In the genomic region with DNA sequence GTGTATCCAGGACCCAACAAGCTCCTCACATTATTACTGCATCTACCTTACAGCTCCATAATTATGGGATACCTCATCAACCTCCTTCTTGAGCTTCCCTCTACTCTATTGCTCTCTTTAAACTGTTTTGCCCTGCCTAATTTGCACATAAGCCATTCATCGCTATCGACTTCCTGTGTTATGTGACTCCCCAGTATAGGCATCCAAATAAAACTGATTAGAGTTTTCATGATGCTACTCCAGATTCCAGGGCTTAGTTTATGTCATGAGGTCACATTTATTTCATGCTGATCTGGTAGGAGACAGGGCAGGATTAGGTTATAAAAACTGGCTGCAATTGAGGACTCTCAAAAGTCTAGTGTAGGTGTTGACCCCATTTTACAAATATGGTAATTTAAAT, we compare ENCODE assay signal across 16 cellular contexts.
DNase-seq lines count a peak whose midpoint lies in the region; ATAC-seq, FAIRE-seq and TF ChIP-seq lines count a peak whose summit lies in the region.
"Had no signal": no experiment of that assay in that cellular context is flagged by ENCODE, and none has a peak within 500 bp of the region (broad histone marks: within the 10 kb centered on the region; RNA-seq: fewer than 3 reads in every experiment).

No MANE protein-coding gene starts in this region.

- H3K4me2 ChIP-seq in PC-3 (ENCODE audit: low read length) (no peak overlapping the region), H1 (ENCODE audit: insufficient read depth in 1 of 2, low read depth in 2 of 2, low read length in 2 of 2) (no peak overlapping the region)
- H3K4me2 ChIP-seq: A549 had no signal

- WGBS in H1 (ENCODE audit: extremely low coverage in 1 of 2, insufficient coverage in 1 of 2, insufficient read length in 1 of 2, insufficient replicate concordance in 2 of 2, low coverage in 1 of 2, low lambda C conversion rate in 2 of 2, missing lambda C conversion rate in 1 of 2), 2 experiments: 97% methylated on average over 2 of the region's 2 CpGs; no CpG with 5 or more reads in 1 of the 2 experiments

- BruUV-seq in PC-3 (replicated peaks; lab: Mats Ljungman, UMichigan): no TSS peak

- CTCF ChIA-PET in PC-3 (lab: Charles Lee): no interaction called here
- CTCF ChIA-PET in H1 (lab: Charles Lee; ENCODE audit: partially characterized antibody): interaction anchor here (0.6 kb wide), 1 partner anchor 921 kb away, joined by 3 read pairs; no protein-coding TSS in a partner anchor

- H3K4me3 ChIP-seq in PC-3 (ENCODE audit: low read length) (no peak overlapping the region), H1 (ENCODE audit: extremely low read depth in 1 of 4, insufficient read depth in 2 of 4, low read depth in 3 of 4, low read length in 4 of 4) (no peak overlapping the region)
- H3K4me3 ChIP-seq: A549, GM23248, K562 had no signal

- H3K18ac ChIP-seq in H1 (ENCODE audit: extremely low read depth, low read length): no peak overlapping the region

- H2BK120ac ChIP-seq in H1 (replicated peaks; ENCODE audit: low read depth, low read length): no peak overlapping the region

- POLR2A ChIA-PET in PC-3 (lab: Charles Lee; ENCODE audit: unreplicated experiment): no interaction called here
- POLR2A ChIA-PET in H1 (lab: Charles Lee; ENCODE audit: partially characterized antibody): no interaction called here

- no peak overlapping the region for H2BK15ac ChIP-seq in H1 (ENCODE audit: low read length)

- no peak overlapping the region for H4K8ac ChIP-seq in H1 (ENCODE audit: extremely low read depth, insufficient read depth, low read length)

- no peak overlapping the region for H3K14ac ChIP-seq in H1 (ENCODE audit: insufficient read length)

- H3K9me2 ChIP-seq in PC-3 (replicated peaks; ENCODE audit: low read length): no peaks in the 10 kb centered on the region

- H3K4me1 ChIP-seq in PC-3 (ENCODE audit: insufficient read depth, low read length) (peaks cover 5% of the 10 kb centered on the region; the same call in 1 of the 2 replicates), H1 (replicated peaks in 1 of 4; ENCODE audit: control insufficient read depth in 3 of 4, insufficient read depth in 4 of 4, low read length in 3 of 4) (no peaks in the 10 kb centered on the region)
- H3K4me1 ChIP-seq: BE2C had no signal

- H3K56ac ChIP-seq in H1 (replicated peaks; ENCODE audit: insufficient read length, low read depth, low read length): no peak overlapping the region

- H3K4ac ChIP-seq in H1 (replicated peaks; ENCODE audit: insufficient read length, low read depth, low read length): no peak overlapping the region

- H4K20me1 ChIP-seq in PC-3 (ENCODE audit: low read length) (no peaks in the 10 kb centered on the region), H1 (replicated peaks in 1 of 2; ENCODE audit: control insufficient read depth in 1 of 2, insufficient read depth in 2 of 2, low read length in 2 of 2) (no peaks in the 10 kb centered on the region)

- no peak overlapping the region for H3K9ac ChIP-seq in PC-3 (ENCODE audit: low read length)
- no peak overlapping the region for H3K9ac ChIP-seq in H1 (replicated peaks in 1 of 4; ENCODE audit: extremely low read depth in 1 of 4, low read depth in 3 of 4, low read length in 3 of 4)
- H3K9ac ChIP-seq: GM23248 had no signal

- intact Hi-C loops in PC-3 (cut with micrococcal nuclease): no loop called here

- no peaks in the 10 kb centered on the region for H3K79me2 ChIP-seq in PC-3 (ENCODE audit: low read length)
- H3K79me2 ChIP-seq in H1 (ENCODE audit: control insufficient read depth in 1 of 2, insufficient read depth in 2 of 2, low read length in 2 of 2): no peaks in the 10 kb centered on the region

- no peak overlapping the region for H2AK5ac ChIP-seq in H1 (ENCODE audit: low read depth, low read length)

- H4K5ac ChIP-seq in H1 (ENCODE audit: insufficient read length, low read depth, low read length): no peak overlapping the region

- no peak for TF ChIP-seq EP300 in H1 (IDR thresholded peaks at IDR 0.05; ENCODE audit: borderline replicate concordance in 1 of 2, low read depth in 2 of 2, low read length in 2 of 2)

- TF ChIP-seq POLR2A in H1 (IDR thresholded peaks at IDR 0.05; ENCODE audit: control extremely low read depth in 1 of 2, low read depth in 2 of 2, low read length in 2 of 2): no peak

- FAIRE-seq in H1 (lab: Jason Lieb, UNC): no peak
- FAIRE-seq: A549, K562 had no signal

- TF ChIP-seq CTCF in PC-3 (conservative IDR thresholded peaks at IDR 0.05; ENCODE audit: low read depth, low read length): no peak
- no peak for TF ChIP-seq CTCF in H1 (IDR thresholded peaks at IDR 0.05; ENCODE audit: control extremely low read depth in 1 of 3, insufficient read depth in 1 of 3, low read depth in 1 of 3, low read length in 3 of 3)

- no peak overlapping the region for H3K27ac ChIP-seq in PC-3 (ENCODE audit: low read length)
- no peak overlapping the region for H3K27ac ChIP-seq in H1 (ENCODE audit: low read depth, low read length)
- H3K27ac ChIP-seq: A549, C4-2B, GM23248 had no signal

- H4K91ac ChIP-seq in H1 (replicated peaks; ENCODE audit: insufficient read length, low read length): no peak overlapping the region

- H2BK5ac ChIP-seq in H1 (ENCODE audit: low read depth, low read length): no peak overlapping the region

- no peak overlapping the region for H2AFZ ChIP-seq in PC-3 (ENCODE audit: low read length)
- 0 out of 2 replicates have a peak overlapping the region, but pooled peaks have one; percentile 5 for H2AFZ ChIP-seq in H1 (ENCODE audit: low read length)
- H2AFZ ChIP-seq: GM23248 had no signal

- no peak overlapping the region for H2BK20ac ChIP-seq in H1 (ENCODE audit: low read length)

- H3K9me3 ChIP-seq in PC-3 (ENCODE audit: low read length): no peaks in the 10 kb centered on the region
- H3K9me3 ChIP-seq in H1 (ENCODE audit: insufficient read depth in 2 of 2, low read depth in 1 of 2, low read length in 1 of 2): no peaks in the 10 kb centered on the region
- H3K9me3 ChIP-seq: A549, BE2C had no signal

- no peaks in the 10 kb centered on the region for H3K23me2 ChIP-seq in H1 (ENCODE audit: low read depth, low read length)

- ATAC-seq in PC-3 (peak; percentile 37; the same call in 1 of the 2 replicates), GM21526 (IDR thresholded peaks at IDR 0.05; ENCODE audit: low FRiP score, unreplicated experiment) (no peak)
- ATAC-seq: A549, K562 had no signal

- H3K23ac ChIP-seq in H1 (ENCODE audit: insufficient read length): no peak overlapping the region

- no peaks in the 10 kb centered on the region for H3K27me3 ChIP-seq in PC-3 (ENCODE audit: low read length)
- H3K27me3 ChIP-seq in H1 (replicated peaks in 1 of 4; ENCODE audit: control insufficient read depth in 3 of 4, extremely low read depth in 1 of 4, insufficient read depth in 3 of 4, low read length in 3 of 4): no peaks in the 10 kb centered on the region
- H3K27me3 ChIP-seq: BE2C had no signal

- no peaks in the 10 kb centered on the region for H3F3A ChIP-seq in PC-3 (ENCODE audit: low read length, unreplicated experiment)

- no peaks in the 10 kb centered on the region for H3K36me3 ChIP-seq in PC-3 (ENCODE audit: low read depth, low read length)
- no peaks in the 10 kb centered on the region for H3K36me3 ChIP-seq in H1 (ENCODE audit: control insufficient read depth in 2 of 4, insufficient read depth in 4 of 4, low read length in 3 of 4)
- H3K36me3 ChIP-seq: BE2C had no signal

- peak; percentile 7 for DNase-seq in HS-27A (ENCODE audit: low read depth)
- no peak for DNase-seq in PC-3
- no peak for DNase-seq in H1 (ENCODE audit: low read depth in 1 of 2, low spot score in 2 of 2)
- DNase-seq in HPDE6-E6E7 (ENCODE audit: extremely low spot score): no peak
- no peak for DNase-seq in GF-D8 (lab: John Stamatoyannopoulos, UW)
- DNase-seq in NCI-H446 treated with DMSO at 0.1 percent for 48 hours (lab: John Stamatoyannopoulos, UW): no peak
- DNase-seq: BE2C; CD4-positive, alpha-beta memory T cell; DMS79; GDM1; GM23248; H7 had no signal

- H3K79me1 ChIP-seq in H1 (ENCODE audit: low read depth, low read length): no peaks in the 10 kb centered on the region

- no peak overlapping the region for H2BK12ac ChIP-seq in H1 (ENCODE audit: low read depth, low read length)

- no peak for TF ChIP-seq RAD21 in H1 (IDR thresholded peaks at IDR 0.05 in 1 of 2, conservative IDR thresholded peaks at IDR 0.05 in 1 of 2; ENCODE audit: low read depth in 2 of 2, low read length in 2 of 2)

TF ChIP-seq in H1, 55 proteins besides CTCF, POLR2A, EP300 and RAD21:
- TF ChIP-seq TAF7 (optimal IDR thresholded peaks at IDR 0.05; ENCODE audit: borderline replicate concordance, low read depth, low read length) (no peak), BCL11A (IDR thresholded peaks at IDR 0.05; ENCODE audit: low read depth in 2 of 2, low read length in 2 of 2) (no peak), YY1 (IDR thresholded peaks at IDR 0.05; ENCODE audit: low read depth, low read length) (no peak), EZH2 (IDR thresholded peaks at IDR 0.05; ENCODE audit: low read depth, low read length, severe bottlenecking) (no peak), ASH2L (IDR thresholded peaks at IDR 0.05; ENCODE audit: low read length) (no peak), SIN3A (conservative IDR thresholded peaks at IDR 0.05 in 1 of 2, IDR thresholded peaks at IDR 0.05 in 1 of 2; ENCODE audit: low read depth in 1 of 2, low read length in 2 of 2) (no peak), RXRA (IDR thresholded peaks at IDR 0.05; ENCODE audit: insufficient read depth, low read depth, low read length) (no peak), POU5F1 (IDR thresholded peaks at IDR 0.05; ENCODE audit: low read depth, low read length) (no peak), CREB1 (IDR thresholded peaks at IDR 0.05) (no peak), EGR1 (IDR thresholded peaks at IDR 0.05; ENCODE audit: borderline replicate concordance, low read depth, low read length) (no peak), SIRT6 (IDR thresholded peaks at IDR 0.05; ENCODE audit: low read length) (no peak), CEBPB (IDR thresholded peaks at IDR 0.05; ENCODE audit: low read depth, low read length) (no peak), FOSL1 (IDR thresholded peaks at IDR 0.05; ENCODE audit: insufficient read depth, low read depth, low read length) (no peak), TCF12 (IDR thresholded peaks at IDR 0.05; ENCODE audit: low read depth, low read length) (no peak), GABPA (IDR thresholded peaks at IDR 0.05; ENCODE audit: borderline replicate concordance, insufficient read depth, low read length) (no peak), RBBP5 (IDR thresholded peaks at IDR 0.05; ENCODE audit: borderline replicate concordance, low read depth, low read length) (no peak), SAP30 (IDR thresholded peaks at IDR 0.05; ENCODE audit: insufficient read depth, insufficient replicate concordance, low read length) (no peak)
- TF ChIP-seq, protein P1, sequence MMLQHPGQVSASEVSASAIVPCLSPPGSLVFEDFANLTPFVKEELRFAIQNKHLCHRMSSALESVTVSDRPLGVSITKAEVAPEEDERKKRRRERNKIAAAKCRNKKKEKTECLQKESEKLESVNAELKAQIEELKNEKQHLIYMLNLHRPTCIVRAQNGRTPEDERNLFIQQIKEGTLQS (IDR thresholded peaks at IDR 0.05; ENCODE audit: insufficient read depth, low read depth, low read length): no peak
TF ChIP-seq in H1: peak in this region for 0.
